ENCODE assay signal across 17 cellular contexts in the genomic region with DNA sequence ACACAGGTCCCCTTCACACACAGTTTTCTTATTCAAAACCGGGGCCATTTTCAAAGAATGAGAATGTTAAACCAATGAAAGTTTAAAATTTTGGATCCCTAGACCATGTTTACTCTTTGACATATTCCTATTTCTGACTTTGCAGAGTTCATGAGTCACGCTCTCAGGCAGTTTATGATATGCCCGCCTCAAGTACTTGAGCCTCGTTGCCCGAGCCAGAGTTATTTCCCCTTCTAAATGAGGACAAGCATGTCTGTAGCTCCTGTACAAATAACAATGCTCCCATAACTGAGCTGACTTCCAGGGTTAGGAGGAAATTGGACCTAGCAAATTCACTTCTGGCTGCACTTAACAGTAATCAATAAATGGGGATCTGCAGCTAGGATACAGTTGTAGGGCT.
A peak's percentile ranks its signal among the peaks of the same experiment; 100 is the strongest.
DNase-seq lines count a peak whose midpoint lies in the region; ATAC-seq and TF ChIP-seq lines count a peak whose summit lies in the region.
"Had no signal": no experiment of that assay in that cellular context is flagged by ENCODE, and none has a peak within 500 bp of the region (broad histone marks: within the 10 kb centered on the region; RNA-seq: fewer than 3 reads in every experiment).

No MANE protein-coding gene starts in this region.

- TF ChIP-seq CTCF in epithelial cell of esophagus (IDR thresholded peaks at IDR 0.05; ENCODE audit: insufficient read depth, low read depth, low read length, missing control alignments): no peak
- no peak for TF ChIP-seq CTCF in type B pancreatic cell (conservative IDR thresholded peaks at IDR 0.05)

- H4K91ac ChIP-seq in mesenchymal stem cell (ENCODE audit: low read length): no peak overlapping the region

- H3K4me2 ChIP-seq in mesenchymal stem cell (ENCODE audit: low read length, poor library complexity, severe bottlenecking): no peak overlapping the region

- H3K18ac ChIP-seq in mesenchymal stem cell (ENCODE audit: low read depth in 1 of 2, low read length in 2 of 2): no peak overlapping the region

- H3K4me3 ChIP-seq in epithelial cell of esophagus (ENCODE audit: low read length) (no peak overlapping the region), mesenchymal stem cell (ENCODE audit: insufficient read depth in 1 of 2, low read depth in 1 of 2, low read length in 2 of 2) (no peak overlapping the region)

- peaks cover 15% of the 10 kb centered on the region for H3K4me1 ChIP-seq in mesenchymal stem cell (ENCODE audit: control insufficient read depth, insufficient read depth, low read depth, low read length)

- H2BK12ac ChIP-seq in mesenchymal stem cell (ENCODE audit: low read length in 2 of 2): no peak overlapping the region

- peak overlapping the region; percentile 2 for H4K8ac ChIP-seq in mesenchymal stem cell (ENCODE audit: low read length)

- H3K4ac ChIP-seq in mesenchymal stem cell (ENCODE audit: low read depth in 1 of 2, low read length in 2 of 2): peak overlapping the region in 1 of 2 experiments; percentile 47

- no peak overlapping the region for H3K4me3 Mint-ChIP-seq in type B pancreatic cell
- H3K4me3 Mint-ChIP-seq: CD4-positive, CD25-positive, alpha-beta regulatory T cell; endodermal cell had no signal

- no peak overlapping the region for H2BK120ac ChIP-seq in mesenchymal stem cell (ENCODE audit: low read depth, low read length)

- no peak for ATAC-seq in activated CD4-positive, CD25-positive, alpha-beta regulatory T cell treated with anti-CD3 and anti-CD28 coated beads, Interleukin-2, amount 50 U/mL, for 24 hours
- no peak for ATAC-seq in GM21717 (IDR thresholded peaks at IDR 0.05; ENCODE audit: unreplicated experiment)
- ATAC-seq: activated naive CD4-positive, alpha-beta T cell treated with anti-CD3 and anti-CD28 coated beads, Interleukin-2, amount 50 U/mL, for 72 hours had no signal

- H3K27ac ChIP-seq in mesenchymal stem cell (ENCODE audit: low read length, poor library complexity, severe bottlenecking): no peak overlapping the region

- no peak overlapping the region for H3K9ac ChIP-seq in mesenchymal stem cell (ENCODE audit: low read length)

- H3K14ac ChIP-seq in mesenchymal stem cell (ENCODE audit: low read length in 2 of 2): no peak overlapping the region

- H3K36me3 ChIP-seq in mesenchymal stem cell (ENCODE audit: control insufficient read depth in 1 of 2, insufficient read depth in 2 of 2, low read depth in 1 of 2, low read length in 2 of 2): no peaks in the 10 kb centered on the region

- H3K36me3 Mint-ChIP-seq in type B pancreatic cell: no peaks in the 10 kb centered on the region
- H3K36me3 Mint-ChIP-seq: activated naive CD4-positive, alpha-beta T cell treated with anti-CD3 and anti-CD28 coated beads, Interleukin-2, amount 50 U/mL, for 72 hours; CD4-positive, CD25-positive, alpha-beta regulatory T cell had no signal

- no peaks in the 10 kb centered on the region for H3K9me3 Mint-ChIP-seq in type B pancreatic cell
- H3K9me3 Mint-ChIP-seq: endodermal cell had no signal

- H3K9me3 ChIP-seq in mesenchymal stem cell (ENCODE audit: control insufficient read depth, low read length): no peaks in the 10 kb centered on the region

- H2AK5ac ChIP-seq in mesenchymal stem cell (ENCODE audit: low read length, severe bottlenecking): no peak overlapping the region

- WGBS in mesenchymal stem cell: 17% methylated on average over 5 of the region's 5 CpGs

- no peaks in the 10 kb centered on the region for H3K27me3 ChIP-seq in mesenchymal stem cell (ENCODE audit: control insufficient read depth in 1 of 2, insufficient read depth in 1 of 2, low read length in 2 of 2)

- no peaks in the 10 kb centered on the region for H3K4me1 Mint-ChIP-seq in type B pancreatic cell (ENCODE audit: unreplicated experiment)
- H3K4me1 Mint-ChIP-seq: CD4-positive, CD25-positive, alpha-beta regulatory T cell had no signal

- no peak overlapping the region for H2AFZ ChIP-seq in mesenchymal stem cell (ENCODE audit: low read depth, low read length)

- no peaks in the 10 kb centered on the region for H3K79me1 ChIP-seq in mesenchymal stem cell (replicated peaks; ENCODE audit: low read length, poor library complexity, severe bottlenecking)

- no peak overlapping the region for H2BK5ac ChIP-seq in mesenchymal stem cell (ENCODE audit: low read depth, low read length, poor library complexity, severe bottlenecking)

- no peak overlapping the region for H3K23ac ChIP-seq in mesenchymal stem cell (ENCODE audit: low read length in 2 of 2)

- H3K27ac Mint-ChIP-seq in type B pancreatic cell: no peak overlapping the region
- H3K27ac Mint-ChIP-seq: activated naive CD4-positive, alpha-beta T cell treated with anti-CD3 and anti-CD28 coated beads, Interleukin-2, amount 50 U/mL, for 72 hours; endodermal cell had no signal

- H2BK15ac ChIP-seq in mesenchymal stem cell (ENCODE audit: low read depth, poor library complexity, severe bottlenecking): no peak overlapping the region

- DNase-seq in DMS53 (lab: John Stamatoyannopoulos, UW): peak; percentile 92
- peak; percentile 65 for DNase-seq in M059J (ENCODE audit: low read depth)
- peak; percentile 6 for DNase-seq in epithelial cell of esophagus (ENCODE audit: low read depth)
- peak; percentile 59 for DNase-seq in mesenchymal stem cell
- no peak for DNase-seq in type B pancreatic cell (ENCODE audit: extremely low spot score, unreplicated experiment)
- DNase-seq: activated CD4-positive, alpha-beta T cell treated with anti-CD3 and anti-CD28 coated beads for 48 hours; CD4-positive, CD25-positive, alpha-beta regulatory T cell; endodermal cell; GOT3; KBM-7; NCI-H187; NCI-H345; stimulated activated CD4-positive, alpha-beta T cell treated with anti-CD3 and anti-CD28 coated beads, Interleukin-15, amount 100 ng/mL, for 24 hours; T-helper 1 cell had no signal

- H3K27me3 Mint-ChIP-seq in type B pancreatic cell: peaks cover 20% of the 10 kb centered on the region
- H3K27me3 Mint-ChIP-seq: CD4-positive, CD25-positive, alpha-beta regulatory T cell had no signal
